ENCODE assay signal across 17 cellular contexts in the genomic region with DNA sequence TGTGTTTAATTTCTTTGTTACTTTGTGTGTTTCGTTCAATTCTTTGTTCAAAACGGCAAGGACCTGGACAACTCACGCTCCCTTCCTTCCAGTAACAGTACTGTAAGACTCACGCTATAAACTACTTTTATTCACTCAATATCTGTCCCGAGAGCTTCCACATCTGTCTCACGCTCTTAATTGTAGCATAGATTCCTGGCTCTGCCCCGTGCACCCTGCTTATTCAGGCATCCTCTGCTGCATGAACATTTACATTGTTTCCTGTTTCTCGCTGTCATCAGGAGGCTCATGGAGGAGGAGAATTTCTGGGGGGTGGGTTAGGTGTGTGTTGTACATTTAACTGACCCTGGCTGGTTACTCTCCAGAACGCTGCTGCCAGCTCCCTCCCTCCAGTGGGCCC.
"Had no signal": no experiment of that assay in that cellular context is flagged by ENCODE, and none has a peak within 500 bp of the region (broad histone marks: within the 10 kb centered on the region; RNA-seq: fewer than 3 reads in every experiment).

No MANE protein-coding gene starts in this region.

- H3K27me3 ChIP-seq: brain microvascular endothelial cell, right lobe of liver, upper lobe of left lung had no signal

- H3K9me3 Mint-ChIP-seq: activated B cell treated with CpG ODN at 0.5 μM for 24 hours; dendritic cell treated with granulocyte-macrophage colony-stimulating factor and Interleukin-4, amounts not matched to agents 40 ng/mL and 50 ng/mL, for 4 days; neural crest cell; stimulated activated naive CD8-positive, alpha-beta T cell treated with anti-CD3 and anti-CD28 coated beads, Interleukin-15, Interleukin-2, amounts not matched to agents 100 ng/mL and 50 ng/mL, for 24 hours had no signal

- H3K4me3 Mint-ChIP-seq: activated B cell treated with CpG ODN at 0.5 μM for 24 hours; activated CD4-positive, alpha-beta T cell treated with anti-CD3 and anti-CD28 coated beads, Interleukin-2, amount 10 ng/mL, durations not matched to agents 24 days and 14 days; dendritic cell treated with granulocyte-macrophage colony-stimulating factor and Interleukin-4, amounts not matched to agents 40 ng/mL and 50 ng/mL, for 4 days; neural crest cell; stimulated activated naive CD8-positive, alpha-beta T cell treated with anti-CD3 and anti-CD28 coated beads, Interleukin-15, Interleukin-2, amounts not matched to agents 100 ng/mL and 50 ng/mL, for 24 hours had no signal

- ATAC-seq: esophagus mucosa, left lobe of liver had no signal

- H3K4me1 ChIP-seq: right lobe of liver, suprapubic skin, upper lobe of left lung had no signal

- DNase-seq: activated B cell treated with CpG ODN at 0.5 μM for 24 hours; activated CD4-positive, alpha-beta T cell treated with anti-CD3 and anti-CD28 coated beads, Interleukin-2, amount 10 ng/mL, durations not matched to agents 24 days and 14 days; activated naive CD4-positive, alpha-beta T cell treated with Interleukin-2 at 50 U/mL for 16 hours; anterior cingulate cortex; brain microvascular endothelial cell; cerebellar nuclear complex; mammary epithelial cell; right lobe of liver; T-helper 2 cell; upper lobe of left lung had no signal

- H3K4me3 ChIP-seq: right lobe of liver, smooth muscle cell, suprapubic skin, upper lobe of left lung had no signal

- H3K9me3 ChIP-seq: right lobe of liver, suprapubic skin, upper lobe of left lung had no signal

- H3K27ac Mint-ChIP-seq: activated B cell treated with CpG ODN at 0.5 μM for 24 hours; activated CD4-positive, alpha-beta T cell treated with anti-CD3 and anti-CD28 coated beads, Interleukin-2, amount 10 ng/mL, durations not matched to agents 24 days and 14 days; dendritic cell treated with granulocyte-macrophage colony-stimulating factor and Interleukin-4, amounts not matched to agents 40 ng/mL and 50 ng/mL, for 4 days; stimulated activated naive CD8-positive, alpha-beta T cell treated with anti-CD3 and anti-CD28 coated beads, Interleukin-15, Interleukin-2, amounts not matched to agents 100 ng/mL and 50 ng/mL, for 24 hours had no signal

- H3K27ac ChIP-seq: brain microvascular endothelial cell, right lobe of liver, suprapubic skin, upper lobe of left lung had no signal

- H3K36me3 ChIP-seq: brain microvascular endothelial cell, right lobe of liver, suprapubic skin, upper lobe of left lung had no signal
